Comparison of ENCODE assay signal across 8 cellular contexts in genomic region chr6:27810768-27811298, GRCh38.
DNase-seq lines count a peak whose midpoint lies in the region; ATAC-seq, FAIRE-seq and TF ChIP-seq lines count a peak whose summit lies in the region.

No MANE protein-coding gene starts in this region.

- H3K27me3 Mint-ChIP-seq in T-cell = no peaks in the 10 kb centered on the region

- peak overlapping the region; percentile 95 to 98 for H3K27ac Mint-ChIP-seq in T-cell

- H3K4me1 ChIP-seq in small intestine (ENCODE audit: control insufficient read depth in 2 of 2, insufficient read depth in 1 of 2, low read depth in 1 of 2, low read length in 1 of 2) = no peaks in the 10 kb centered on the region

- CTCF ChIA-PET in T-cell (lab: Charles Lee) = interaction anchor here (0.6 to 7.3 kb wide), 11 partner anchors 10 to 1864 kb away, joined by 3 to 81 read pairs (median 4); a partner anchor contains a TSS

- no peaks in the 10 kb centered on the region for H3K9me3 ChIP-seq in small intestine (ENCODE audit: control insufficient read depth, low read depth)

- DNase-seq in NCI-H748 (lab: John Stamatoyannopoulos, UW; ENCODE audit: unreplicated experiment) (peak; percentile 49), NCI-H748 treated with DMSO at 0.1 percent for 48 hours (lab: John Stamatoyannopoulos, UW) (no peak), T-cell (no peak), fibroblast of the aortic adventitia (ENCODE audit: low read depth) (no peak), small intestine (peak; percentile 28), COLO829 (ENCODE audit: low spot score) (no peak), T-helper 9 cell (no peak)

- TF ChIP-seq CTCF in fibroblast of the aortic adventitia (IDR thresholded peaks at IDR 0.05; ENCODE audit: insufficient read depth, low read length) = no peak

- no peaks in the 10 kb centered on the region for H3K9me3 Mint-ChIP-seq in T-cell

- POLR2A ChIA-PET in T-cell (lab: Charles Lee) = interaction anchor here (0.6 to 7.2 kb wide), 27 partner anchors 11 to 1785 kb away, joined by 3 to 223 read pairs (median 17); a partner anchor contains a TSS

- H3K27ac ChIP-seq in small intestine (ENCODE audit: low read depth in 1 of 2, low read length in 1 of 2) = peak overlapping the region; percentile 96 to 99

- peak overlapping the region; percentile 84 for H3K4me3 ChIP-seq in fibroblast of the aortic adventitia (ENCODE audit: low read depth, low read length)
- peak overlapping the region; percentile 55 to 67 for H3K4me3 ChIP-seq in small intestine (ENCODE audit: low read depth in 1 of 2, low read length in 2 of 2)

- peak overlapping the region; percentile 87 to 94 (median 90) for H3K4me3 Mint-ChIP-seq in T-cell

- H3K27me3 ChIP-seq in small intestine (ENCODE audit: control insufficient read depth in 2 of 2, insufficient read depth in 2 of 2, low read length in 2 of 2) = no peaks in the 10 kb centered on the region

- no peak for FAIRE-seq in small intestine (lab: Jason Lieb, UNC)

- peaks cover 50 to 63% (median 57%) of the 10 kb centered on the region in 3 donors for H3K4me1 Mint-ChIP-seq in T-cell

- ATAC-seq in T-cell (replicated peaks in 1 of 4) (no peak), HG03460 (IDR thresholded peaks at IDR 0.05; ENCODE audit: unreplicated experiment) (no peak)

- H3K36me3 ChIP-seq in small intestine (ENCODE audit: control insufficient read depth in 2 of 2, insufficient read depth in 2 of 2, low read length in 2 of 2) = no peaks in the 10 kb centered on the region

- WGBS in small intestine, 3 donors = 4 to 8% (median 7%) methylated on average over 9 of the region's 9 CpGs

- H3K36me3 Mint-ChIP-seq in T-cell = no peaks in the 10 kb centered on the region

Comparison
In these comparisons a context has a peak if more than half of its experiments do, and no peak if none do; other contexts are left out.
1. DNase-seq: peak in NCI-H748 (single experiment) and small intestine (single experiment); none in NCI-H748 treated with DMSO at 0.1 percent for 48 hours (single experiment), T-cell (0 of 34), fibroblast of the aortic adventitia (single experiment), COLO829 (single experiment) and T-helper 9 cell (single experiment).